ENCODE assay signal across 1 cellular context in the genomic region with DNA sequence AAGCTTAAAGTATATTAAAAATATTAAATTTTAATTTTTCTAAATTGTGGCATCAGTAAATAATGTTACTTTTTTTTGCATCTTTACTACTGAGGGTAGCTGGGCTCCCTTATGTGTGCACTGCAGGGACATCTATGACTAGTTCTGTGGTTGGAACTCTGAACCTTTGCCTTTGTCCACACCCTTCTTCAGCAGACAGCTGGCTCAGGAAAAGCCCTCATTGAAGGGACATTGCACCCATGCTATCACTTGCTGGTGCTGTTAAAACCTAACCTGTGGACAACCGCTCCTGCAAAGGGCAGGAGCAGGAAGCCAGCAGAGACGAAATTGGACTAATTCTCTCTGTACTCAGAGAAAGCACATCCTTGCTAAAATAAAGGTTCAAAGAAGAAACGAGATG.
TF ChIP-seq lines count a peak whose summit lies in the region.

No MANE protein-coding gene starts in this region.

TF ChIP-seq in HepG2, 621 proteins besides CTCF, POLR2A, EP300 and RAD21:
- no peak for TF ChIP-seq SCMH1 (CRISPR knock-in tag; IDR thresholded peaks at IDR 0.05; ENCODE audit: borderline replicate concordance)
- no peak for TF ChIP-seq ZNF546 (CRISPR knock-in tag; conservative IDR thresholded peaks at IDR 0.05)
- TF ChIP-seq, protein P1, sequence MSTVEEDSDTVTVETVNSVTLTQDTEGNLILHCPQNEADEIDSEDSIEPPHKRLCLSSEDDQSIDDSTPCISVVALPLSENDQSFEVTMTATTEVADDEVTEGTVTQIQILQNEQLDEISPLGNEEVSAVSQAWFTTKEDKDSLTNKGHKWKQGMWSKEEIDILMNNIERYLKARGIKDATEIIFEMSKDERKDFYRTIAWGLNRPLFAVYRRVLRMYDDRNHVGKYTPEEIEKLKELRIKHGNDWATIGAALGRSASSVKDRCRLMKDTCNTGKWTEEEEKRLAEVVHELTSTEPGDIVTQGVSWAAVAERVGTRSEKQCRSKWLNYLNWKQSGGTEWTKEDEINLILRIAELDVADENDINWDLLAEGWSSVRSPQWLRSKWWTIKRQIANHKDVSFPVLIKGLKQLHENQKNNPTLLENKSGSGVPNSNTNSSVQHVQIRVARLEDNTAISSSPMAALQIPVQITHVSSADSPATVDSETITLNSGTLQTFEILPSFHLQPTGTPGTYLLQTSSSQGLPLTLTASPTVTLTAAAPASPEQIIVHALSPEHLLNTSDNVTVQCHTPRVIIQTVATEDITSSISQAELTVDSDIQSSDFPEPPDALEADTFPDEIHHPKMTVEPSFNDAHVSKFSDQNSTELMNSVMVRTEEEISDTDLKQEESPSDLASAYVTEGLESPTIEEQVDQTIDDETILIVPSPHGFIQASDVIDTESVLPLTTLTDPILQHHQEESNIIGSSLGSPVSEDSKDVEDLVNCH (CRISPR knock-in tag; IDR thresholded peaks at IDR 0.05): no peak
- no peak for TF ChIP-seq ZNF629 (CRISPR knock-in tag; conservative IDR thresholded peaks at IDR 0.05)
- TF ChIP-seq HDAC2 (CRISPR knock-in tag; IDR thresholded peaks at IDR 0.05): no peak
- no peak for TF ChIP-seq SOX6 (IDR thresholded peaks at IDR 0.05)
- TF ChIP-seq SOX6 (CRISPR knock-in tag; IDR thresholded peaks at IDR 0.05): peak; percentile 17; the same call in 1 of the 2 replicates
- no peak for TF ChIP-seq NONO (IDR thresholded peaks at IDR 0.05)
- no peak for TF ChIP-seq NONO (CRISPR knock-in tag; conservative IDR thresholded peaks at IDR 0.05)
- 0 out of 2 replicates have a peak, but pooled peaks have one; percentile 21 for TF ChIP-seq ZNF224 (CRISPR knock-in tag; IDR thresholded peaks at IDR 0.05)
- TF ChIP-seq TEAD3 (CRISPR knock-in tag; optimal IDR thresholded peaks at IDR 0.05; ENCODE audit: borderline replicate concordance): peak; percentile 12
- TF ChIP-seq, protein P2, sequence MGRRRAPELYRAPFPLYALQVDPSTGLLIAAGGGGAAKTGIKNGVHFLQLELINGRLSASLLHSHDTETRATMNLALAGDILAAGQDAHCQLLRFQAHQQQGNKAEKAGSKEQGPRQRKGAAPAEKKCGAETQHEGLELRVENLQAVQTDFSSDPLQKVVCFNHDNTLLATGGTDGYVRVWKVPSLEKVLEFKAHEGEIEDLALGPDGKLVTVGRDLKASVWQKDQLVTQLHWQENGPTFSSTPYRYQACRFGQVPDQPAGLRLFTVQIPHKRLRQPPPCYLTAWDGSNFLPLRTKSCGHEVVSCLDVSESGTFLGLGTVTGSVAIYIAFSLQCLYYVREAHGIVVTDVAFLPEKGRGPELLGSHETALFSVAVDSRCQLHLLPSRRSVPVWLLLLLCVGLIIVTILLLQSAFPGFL (CRISPR knock-in tag; IDR thresholded peaks at IDR 0.05): no peak
- TF ChIP-seq HNF4A (CRISPR knock-in tag; IDR thresholded peaks at IDR 0.05): peak; percentile 80
- no peak for TF ChIP-seq BRD4 (CRISPR knock-in tag; IDR thresholded peaks at IDR 0.05)
- TF ChIP-seq TAF1 (CRISPR knock-in tag; IDR thresholded peaks at IDR 0.05): no peak
- no peak for TF ChIP-seq LCORL (IDR thresholded peaks at IDR 0.05)
- TF ChIP-seq LCORL (CRISPR knock-in tag; IDR thresholded peaks at IDR 0.05): peak; percentile 57; the same call in 1 of the 2 replicates
- 0 out of 2 replicates have a peak, but pooled peaks have one; percentile 33 for TF ChIP-seq POGZ (CRISPR knock-in tag; IDR thresholded peaks at IDR 0.05)
- TF ChIP-seq ZNF292 (CRISPR knock-in tag; IDR thresholded peaks at IDR 0.05; ENCODE audit: borderline replicate concordance, low read depth): peak; percentile 43; the same call in 1 of the 2 replicates
- TF ChIP-seq, protein P3, sequence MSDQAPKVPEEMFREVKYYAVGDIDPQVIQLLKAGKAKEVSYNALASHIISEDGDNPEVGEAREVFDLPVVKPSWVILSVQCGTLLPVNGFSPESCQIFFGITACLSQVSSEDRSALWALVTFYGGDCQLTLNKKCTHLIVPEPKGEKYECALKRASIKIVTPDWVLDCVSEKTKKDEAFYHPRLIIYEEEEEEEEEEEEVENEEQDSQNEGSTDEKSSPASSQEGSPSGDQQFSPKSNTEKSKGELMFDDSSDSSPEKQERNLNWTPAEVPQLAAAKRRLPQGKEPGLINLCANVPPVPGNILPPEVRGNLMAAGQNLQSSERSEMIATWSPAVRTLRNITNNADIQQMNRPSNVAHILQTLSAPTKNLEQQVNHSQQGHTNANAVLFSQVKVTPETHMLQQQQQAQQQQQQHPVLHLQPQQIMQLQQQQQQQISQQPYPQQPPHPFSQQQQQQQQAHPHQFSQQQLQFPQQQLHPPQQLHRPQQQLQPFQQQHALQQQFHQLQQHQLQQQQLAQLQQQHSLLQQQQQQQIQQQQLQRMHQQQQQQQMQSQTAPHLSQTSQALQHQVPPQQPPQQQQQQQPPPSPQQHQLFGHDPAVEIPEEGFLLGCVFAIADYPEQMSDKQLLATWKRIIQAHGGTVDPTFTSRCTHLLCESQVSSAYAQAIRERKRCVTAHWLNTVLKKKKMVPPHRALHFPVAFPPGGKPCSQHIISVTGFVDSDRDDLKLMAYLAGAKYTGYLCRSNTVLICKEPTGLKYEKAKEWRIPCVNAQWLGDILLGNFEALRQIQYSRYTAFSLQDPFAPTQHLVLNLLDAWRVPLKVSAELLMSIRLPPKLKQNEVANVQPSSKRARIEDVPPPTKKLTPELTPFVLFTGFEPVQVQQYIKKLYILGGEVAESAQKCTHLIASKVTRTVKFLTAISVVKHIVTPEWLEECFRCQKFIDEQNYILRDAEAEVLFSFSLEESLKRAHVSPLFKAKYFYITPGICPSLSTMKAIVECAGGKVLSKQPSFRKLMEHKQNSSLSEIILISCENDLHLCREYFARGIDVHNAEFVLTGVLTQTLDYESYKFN (CRISPR knock-in tag; conservative IDR thresholded peaks at IDR 0.05): peak; percentile 20; the same call in 1 of the 2 replicates
- no peak for TF ChIP-seq ZMAT3 (CRISPR knock-in tag; conservative IDR thresholded peaks at IDR 0.05)
- TF ChIP-seq ZMYM4 (CRISPR knock-in tag; IDR thresholded peaks at IDR 0.05): peak; percentile 51
- TF ChIP-seq MIXL1 (CRISPR knock-in tag; IDR thresholded peaks at IDR 0.05): no peak
- TF ChIP-seq ZNF839 (CRISPR knock-in tag; IDR thresholded peaks at IDR 0.05; ENCODE audit: borderline replicate concordance): no peak
- TF ChIP-seq, protein P4, sequence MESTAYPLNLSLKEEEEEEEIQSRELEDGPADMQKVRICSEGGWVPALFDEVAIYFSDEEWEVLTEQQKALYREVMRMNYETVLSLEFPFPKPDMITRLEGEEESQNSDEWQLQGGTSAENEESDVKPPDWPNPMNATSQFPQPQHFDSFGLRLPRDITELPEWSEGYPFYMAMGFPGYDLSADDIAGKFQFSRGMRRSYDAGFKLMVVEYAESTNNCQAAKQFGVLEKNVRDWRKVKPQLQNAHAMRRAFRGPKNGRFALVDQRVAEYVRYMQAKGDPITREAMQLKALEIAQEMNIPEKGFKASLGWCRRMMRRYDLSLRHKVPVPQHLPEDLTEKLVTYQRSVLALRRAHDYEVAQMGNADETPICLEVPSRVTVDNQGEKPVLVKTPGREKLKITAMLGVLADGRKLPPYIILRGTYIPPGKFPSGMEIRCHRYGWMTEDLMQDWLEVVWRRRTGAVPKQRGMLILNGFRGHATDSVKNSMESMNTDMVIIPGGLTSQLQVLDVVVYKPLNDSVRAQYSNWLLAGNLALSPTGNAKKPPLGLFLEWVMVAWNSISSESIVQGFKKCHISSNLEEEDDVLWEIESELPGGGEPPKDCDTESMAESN (CRISPR knock-in tag; conservative IDR thresholded peaks at IDR 0.05): no peak
- TF ChIP-seq, protein P5, sequence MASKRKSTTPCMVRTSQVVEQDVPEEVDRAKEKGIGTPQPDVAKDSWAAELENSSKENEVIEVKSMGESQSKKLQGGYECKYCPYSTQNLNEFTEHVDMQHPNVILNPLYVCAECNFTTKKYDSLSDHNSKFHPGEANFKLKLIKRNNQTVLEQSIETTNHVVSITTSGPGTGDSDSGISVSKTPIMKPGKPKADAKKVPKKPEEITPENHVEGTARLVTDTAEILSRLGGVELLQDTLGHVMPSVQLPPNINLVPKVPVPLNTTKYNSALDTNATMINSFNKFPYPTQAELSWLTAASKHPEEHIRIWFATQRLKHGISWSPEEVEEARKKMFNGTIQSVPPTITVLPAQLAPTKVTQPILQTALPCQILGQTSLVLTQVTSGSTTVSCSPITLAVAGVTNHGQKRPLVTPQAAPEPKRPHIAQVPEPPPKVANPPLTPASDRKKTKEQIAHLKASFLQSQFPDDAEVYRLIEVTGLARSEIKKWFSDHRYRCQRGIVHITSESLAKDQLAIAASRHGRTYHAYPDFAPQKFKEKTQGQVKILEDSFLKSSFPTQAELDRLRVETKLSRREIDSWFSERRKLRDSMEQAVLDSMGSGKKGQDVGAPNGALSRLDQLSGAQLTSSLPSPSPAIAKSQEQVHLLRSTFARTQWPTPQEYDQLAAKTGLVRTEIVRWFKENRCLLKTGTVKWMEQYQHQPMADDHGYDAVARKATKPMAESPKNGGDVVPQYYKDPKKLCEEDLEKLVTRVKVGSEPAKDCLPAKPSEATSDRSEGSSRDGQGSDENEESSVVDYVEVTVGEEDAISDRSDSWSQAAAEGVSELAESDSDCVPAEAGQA (IDR thresholded peaks at IDR 0.05; ENCODE audit: low read depth): no peak
- TF ChIP-seq, protein P5 (CRISPR knock-in tag; IDR thresholded peaks at IDR 0.05; ENCODE audit: borderline replicate concordance): no peak
- peak; percentile 55; the same call in 1 of the 2 replicates for TF ChIP-seq SAP130 (CRISPR knock-in tag; IDR thresholded peaks at IDR 0.05; ENCODE audit: low read depth)
- TF ChIP-seq, protein P6, sequence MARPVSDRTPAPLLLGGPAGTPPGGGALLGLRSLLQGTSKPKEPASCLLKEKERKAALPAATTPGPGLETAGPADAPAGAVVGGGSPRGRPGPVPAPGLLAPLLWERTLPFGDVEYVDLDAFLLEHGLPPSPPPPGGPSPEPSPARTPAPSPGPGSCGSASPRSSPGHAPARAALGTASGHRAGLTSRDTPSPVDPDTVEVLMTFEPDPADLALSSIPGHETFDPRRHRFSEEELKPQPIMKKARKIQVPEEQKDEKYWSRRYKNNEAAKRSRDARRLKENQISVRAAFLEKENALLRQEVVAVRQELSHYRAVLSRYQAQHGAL (CRISPR knock-in tag; IDR thresholded peaks at IDR 0.05; ENCODE audit: not compliant biosample characterization): no peak
- no peak for TF ChIP-seq ZNF235 (CRISPR knock-in tag; IDR thresholded peaks at IDR 0.05; ENCODE audit: borderline replicate concordance)
- TF ChIP-seq, protein P7, sequence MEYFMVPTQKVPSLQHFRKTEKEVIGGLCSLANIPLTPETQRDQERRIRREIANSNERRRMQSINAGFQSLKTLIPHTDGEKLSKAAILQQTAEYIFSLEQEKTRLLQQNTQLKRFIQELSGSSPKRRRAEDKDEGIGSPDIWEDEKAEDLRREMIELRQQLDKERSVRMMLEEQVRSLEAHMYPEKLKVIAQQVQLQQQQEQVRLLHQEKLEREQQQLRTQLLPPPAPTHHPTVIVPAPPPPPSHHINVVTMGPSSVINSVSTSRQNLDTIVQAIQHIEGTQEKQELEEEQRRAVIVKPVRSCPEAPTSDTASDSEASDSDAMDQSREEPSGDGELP (IDR thresholded peaks at IDR 0.05; ENCODE audit: borderline replicate concordance, low read depth): peak; percentile 76
